ENCODE assay signal across 9 cellular contexts in genomic region chr18:74139888-74140287, GRCh38. TPM values are rescaled to one million over a fixed set of nuclear protein-coding genes. Genes with fewer than 3 reads are reported as not detected.
DNase-seq lines count a peak whose midpoint lies in the region; TF ChIP-seq lines count a peak whose summit lies in the region.
"Had no signal": no experiment of that assay in that cellular context is flagged by ENCODE, and none has a peak within 500 bp of the region (broad histone marks: within the 10 kb centered on the region; RNA-seq: fewer than 3 reads in every experiment).

No MANE protein-coding gene starts in this region.

- H3K27ac ChIP-seq in breast epithelium = no peak overlapping the region

- DNase-seq in MCF 10A (ENCODE audit: unreplicated experiment) = peak; percentile 42
- DNase-seq in breast epithelium (ENCODE audit: low spot score in 2 of 2) = no peak
- DNase-seq in MV-4-11 (lab: John Stamatoyannopoulos, UW) = peak; percentile 89
- no peak for DNase-seq in chondrocyte (ENCODE audit: low spot score)
- DNase-seq in superior temporal gyrus (ENCODE audit: extremely low spot score) = peak; percentile 64
- DNase-seq in NCI-H1436 (lab: John Stamatoyannopoulos, UW) = no peak
- no peak for DNase-seq in DMS79 treated with DMSO at 0.1 percent for 48 hours (lab: John Stamatoyannopoulos, UW)
- no peak for DNase-seq in activated effector memory CD4-positive, alpha-beta T cell treated with Interleukin-2 at 50 U/mL for 16 hours
- DNase-seq: activated CD8-positive, alpha-beta memory T cell treated with anti-CD3 and anti-CD28 coated beads, Interleukin-2, amount 50 U/mL, for 4 hours had no signal

- H3K9me3 Mint-ChIP-seq in MCF 10A (ENCODE audit: unreplicated experiment) (no peaks in the 10 kb centered on the region), chondrocyte (ENCODE audit: low read depth) (no peaks in the 10 kb centered on the region)

- H3K4me1 Mint-ChIP-seq in MCF 10A (ENCODE audit: insufficient read depth, unreplicated experiment) (no peaks in the 10 kb centered on the region), chondrocyte (ENCODE audit: low read depth) (peaks cover 10% of the 10 kb centered on the region)

- H3K4me1 ChIP-seq in breast epithelium = no peaks in the 10 kb centered on the region

- H3K27ac Mint-ChIP-seq in MCF 10A (ENCODE audit: low read depth, unreplicated experiment) (no peak overlapping the region), chondrocyte (ENCODE audit: unreplicated experiment) (peak overlapping the region; percentile 25)

- no TSS peak for BruUV-seq in MCF 10A (replicated peaks; lab: Mats Ljungman, UMichigan)

- no peaks in the 10 kb centered on the region for H3K27me3 ChIP-seq in breast epithelium

- H3K27me3 Mint-ChIP-seq in MCF 10A (ENCODE audit: insufficient read depth, unreplicated experiment) = peaks cover 16% of the 10 kb centered on the region
- no peaks in the 10 kb centered on the region for H3K27me3 Mint-ChIP-seq in chondrocyte (ENCODE audit: low read depth)

- TF ChIP-seq CTCF in MCF 10A (IDR thresholded peaks at IDR 0.05; ENCODE audit: unreplicated experiment) = no peak
- TF ChIP-seq CTCF in breast epithelium (IDR thresholded peaks at IDR 0.05) = no peak
- no peak for TF ChIP-seq CTCF in chondrocyte (IDR thresholded peaks at IDR 0.05)

- CTCF ChIA-PET in MCF 10A (lab: Yijun Ruan, JAX) = interaction anchor here (0.6 to 1.1 kb wide), 2 partner anchors 177 to 202 kb away, joined by 3 to 4 read pairs; no protein-coding TSS in a partner anchor

- no peak for TF ChIP-seq POLR2A in breast epithelium (IDR thresholded peaks at IDR 0.05)

- H3K9me3 ChIP-seq in breast epithelium = no peaks in the 10 kb centered on the region

- H3K4me3 Mint-ChIP-seq in MCF 10A (ENCODE audit: unreplicated experiment) (no peak overlapping the region), chondrocyte (ENCODE audit: unreplicated experiment) (no peak overlapping the region)

- H3K36me3 ChIP-seq in breast epithelium = no peaks in the 10 kb centered on the region

- POLR2A ChIA-PET in MCF 10A (lab: Yijun Ruan, JAX) = interaction anchor here (0.9 to 1.2 kb wide), 2 partner anchors 9 to 10 kb away, joined by 3 read pairs; no protein-coding TSS in a partner anchor

- no peaks in the 10 kb centered on the region for H3K36me3 Mint-ChIP-seq in MCF 10A (ENCODE audit: insufficient read depth, unreplicated experiment)
- H3K36me3 Mint-ChIP-seq in chondrocyte (ENCODE audit: low read depth) = no peaks in the 10 kb centered on the region

- intact Hi-C loops in MCF 10A (cut with micrococcal nuclease) = no loop called here
- intact Hi-C loops in breast epithelium (cut with DNase I; ENCODE audit: low total_unique reads) = no loop called here

- H3K4me3 ChIP-seq in breast epithelium = no peak overlapping the region

RNA-seq across cellular contexts. Expression of gene FBXO15, which starts 7.7 kb away (rescaled TPM):
- total RNA-seq in MCF 10A (2022) (0.79 and 0.91 TPM in 2 replicates), breast epithelium (1 to 10 TPM in 1 of 3 donors, under 1 TPM in 2; 0.64 to 1.3 (median 0.73) TPM), chondrocyte (0.57 to 0.95 TPM (median 0.92 TPM) in 3 replicates)

RNA-seq across cellular contexts. Expression of gene TIMM21, which starts 8.4 kb away (rescaled TPM):
- 33.4 and 48.3 TPM in 2 replicates for total RNA-seq in MCF 10A (2022)
- 10 to 100 TPM; 30.8 to 38.1 (median 35.9) TPM for total RNA-seq in breast epithelium
- 22.7 to 39.7 TPM (median 23.8 TPM) in 3 replicates for total RNA-seq in chondrocyte

Comparison
In these comparisons a context has a peak if more than half of its experiments do, and no peak if none do; other contexts are left out.
1. DNase-seq: peak in MCF 10A (single experiment), MV-4-11 (single experiment) and superior temporal gyrus (single experiment); none in breast epithelium (0 of 2), chondrocyte (single experiment), NCI-H1436 (single experiment), DMS79 treated with DMSO at 0.1 percent for 48 hours (single experiment) and activated effector memory CD4-positive, alpha-beta T cell treated with Interleukin-2 at 50 U/mL for 16 hours (single experiment).